11 cellular contexts compared by ENCODE assay signal in genomic region chr19:1098177-1099051, GRCh38. TPM values are rescaled to one million over a fixed set of nuclear protein-coding genes. Genes with fewer than 3 reads are reported as not detected.
A peak's percentile ranks its signal among the peaks of the same experiment; 100 is the strongest.
DNase-seq lines count a peak whose midpoint lies in the region; ATAC-seq and TF ChIP-seq lines count a peak whose summit lies in the region.
"Had no signal": no experiment of that assay in that cellular context is flagged by ENCODE, and none has a peak within 500 bp of the region (broad histone marks: within the 10 kb centered on the region; RNA-seq: fewer than 3 reads in every experiment).

No MANE protein-coding gene starts in this region.

- CTCF ChIA-PET in activated naive CD4-positive, alpha-beta T cell treated with anti-CD3 and anti-CD28 coated beads, Interleukin-2, amount 10 ng/mL, durations not matched to agents 7 days and 5 days (lab: Charles Lee) = interaction anchor here (0.7 to 2.4 kb wide), 2 partner anchors 15 to 203 kb away, joined by 3 to 5 read pairs; no protein-coding TSS in a partner anchor

- H3K4me1 Mint-ChIP-seq in activated naive CD4-positive, alpha-beta T cell treated with anti-CD3 and anti-CD28 coated beads, Interleukin-2, amount 10 ng/mL, durations not matched to agents 7 days and 5 days = peaks cover 85% of the 10 kb centered on the region
- peaks cover 62% of the 10 kb centered on the region for H3K4me1 Mint-ChIP-seq in activated naive CD8-positive, alpha-beta T cell (ENCODE audit: low read depth)
- peaks cover 18% of the 10 kb centered on the region for H3K4me1 Mint-ChIP-seq in type B pancreatic cell (ENCODE audit: unreplicated experiment)

- TF ChIP-seq CTCF in right lobe of liver (IDR thresholded peaks at IDR 0.05) (no peak), type B pancreatic cell (conservative IDR thresholded peaks at IDR 0.05) (no peak)

- DNase-seq in activated naive CD4-positive, alpha-beta T cell treated with anti-CD3 and anti-CD28 coated beads, Interleukin-2, amount 10 ng/mL, durations not matched to agents 7 days and 5 days = no peak
- no peak for DNase-seq in activated naive CD4-positive, alpha-beta T cell treated with anti-CD3 and anti-CD28 coated beads, Interleukin-2, amount 50 U/mL, for 16 hours
- peak; percentile 79 to 95 (median 94) for DNase-seq in right lobe of liver
- DNase-seq in type B pancreatic cell (ENCODE audit: extremely low spot score, unreplicated experiment) = no peak
- DNase-seq in kidney tubule cell (ENCODE audit: low spot score) = no peak
- DNase-seq in NCI-H345 (lab: John Stamatoyannopoulos, UW) = no peak
- DNase-seq: activated CD8-positive, alpha-beta memory T cell treated with anti-CD3 and anti-CD28 coated beads for 24 hours; stimulated activated CD4-positive, alpha-beta T cell treated with anti-CD3 and anti-CD28 coated beads, Interleukin-2, amount 100 ng/mL, for 48 hours had no signal

- H3K4me3 Mint-ChIP-seq in activated naive CD4-positive, alpha-beta T cell treated with anti-CD3 and anti-CD28 coated beads, Interleukin-2, amount 10 ng/mL, durations not matched to agents 7 days and 5 days = no peak overlapping the region
- H3K4me3 Mint-ChIP-seq in activated naive CD8-positive, alpha-beta T cell = peak overlapping the region; percentile 7
- H3K4me3 Mint-ChIP-seq in type B pancreatic cell = peak overlapping the region; percentile 70
- H3K4me3 Mint-ChIP-seq: GM23338 had no signal

- H3K36me3 Mint-ChIP-seq in activated naive CD4-positive, alpha-beta T cell treated with anti-CD3 and anti-CD28 coated beads, Interleukin-2, amount 10 ng/mL, durations not matched to agents 7 days and 5 days = peaks cover 7% of the 10 kb centered on the region
- H3K36me3 Mint-ChIP-seq in activated naive CD8-positive, alpha-beta T cell = no peaks in the 10 kb centered on the region
- no peaks in the 10 kb centered on the region for H3K36me3 Mint-ChIP-seq in type B pancreatic cell

- intact Hi-C loops in right lobe of liver (cut with DNase I) = no loop called here

- peaks cover 1 to 60% (median 28%) of the 10 kb centered on the region in 4 donors for H3K4me1 ChIP-seq in right lobe of liver

- no peak for TF ChIP-seq POLR2A in right lobe of liver (IDR thresholded peaks at IDR 0.05)

- peak overlapping the region in 2 of 3 donors; percentile 2 to 21 for H3K4me3 ChIP-seq in right lobe of liver
- H3K4me3 ChIP-seq: GM23338 had no signal

- H3K9me3 ChIP-seq in right lobe of liver = no peaks in the 10 kb centered on the region

- no peaks in the 10 kb centered on the region for H3K27me3 Mint-ChIP-seq in activated naive CD4-positive, alpha-beta T cell treated with anti-CD3 and anti-CD28 coated beads, Interleukin-2, amount 10 ng/mL, durations not matched to agents 7 days and 5 days
- no peaks in the 10 kb centered on the region for H3K27me3 Mint-ChIP-seq in activated naive CD8-positive, alpha-beta T cell
- H3K27me3 Mint-ChIP-seq in type B pancreatic cell = no peaks in the 10 kb centered on the region

- ATAC-seq in right lobe of liver (peak; percentile 42 to 70 (median 62)), GM18907 (IDR thresholded peaks at IDR 0.05; ENCODE audit: unreplicated experiment) (no peak)
- ATAC-seq: GM23338 had no signal

- H3K27ac ChIP-seq in right lobe of liver = peak overlapping the region; percentile 76 to 92 (median 88)

- no peaks in the 10 kb centered on the region for H3K27me3 ChIP-seq in right lobe of liver

- no peaks in the 10 kb centered on the region for H3K36me3 ChIP-seq in right lobe of liver

- WGBS in right lobe of liver (ENCODE audit: insufficient coverage, low coverage, low lambda C conversion rate, missing lambda C conversion rate) = 21% methylated on average over 13 of the region's 15 CpGs

- H3K9me3 Mint-ChIP-seq in activated naive CD4-positive, alpha-beta T cell treated with anti-CD3 and anti-CD28 coated beads, Interleukin-2, amount 10 ng/mL, durations not matched to agents 7 days and 5 days = peaks cover 11% of the 10 kb centered on the region
- H3K9me3 Mint-ChIP-seq in activated naive CD8-positive, alpha-beta T cell (ENCODE audit: low read depth) = no peaks in the 10 kb centered on the region
- H3K9me3 Mint-ChIP-seq in type B pancreatic cell = no peaks in the 10 kb centered on the region
- H3K9me3 Mint-ChIP-seq: GM23338 had no signal

- peak overlapping the region; percentile 75 for H3K27ac Mint-ChIP-seq in activated naive CD4-positive, alpha-beta T cell treated with anti-CD3 and anti-CD28 coated beads, Interleukin-2, amount 10 ng/mL, durations not matched to agents 7 days and 5 days
- peak overlapping the region; percentile 80 for H3K27ac Mint-ChIP-seq in activated naive CD8-positive, alpha-beta T cell
- H3K27ac Mint-ChIP-seq in type B pancreatic cell = peak overlapping the region; percentile 91

RNA-seq across cellular contexts. Expression of gene POLR2E, which starts 3.2 kb away (rescaled TPM):
- total RNA-seq in right lobe of liver = 100 to 1,000 TPM; 112 to 256 (median 131) TPM
- 171 and 181 TPM in 2 replicates for total RNA-seq in type B pancreatic cell (ENCODE audit: low replicate concordance)

RNA-seq across cellular contexts. Expression of gene GPX4, which starts 5.4 kb away (rescaled TPM):
- 100 to 1,000 TPM; 204 to 389 (median 212) TPM for total RNA-seq in right lobe of liver
- 174 and 204 TPM in 2 replicates for total RNA-seq in type B pancreatic cell (ENCODE audit: low replicate concordance)

RNA-seq across cellular contexts. Expression of gene ARHGAP45, which starts 31.4 kb away (rescaled TPM):
- total RNA-seq in right lobe of liver (1 to 10 TPM; 4.2 to 10.0 (median 7.3) TPM), type B pancreatic cell (ENCODE audit: low replicate concordance) (2.6 and 4.5 TPM in 2 replicates)

RNA-seq across cellular contexts. Expression of gene ABCA7, which starts 58.5 kb away (rescaled TPM):
- 10 to 100 TPM in 3 of 6 experiments, 1 to 10 TPM in 3; 4.8 to 14.6 (median 9.1) TPM for total RNA-seq in right lobe of liver
- total RNA-seq in type B pancreatic cell (ENCODE audit: low replicate concordance) = 23.9 and 26.1 TPM in 2 replicates

Comparison
In these comparisons a context has a peak if more than half of its experiments do, and no peak if none do; other contexts are left out.
1. DNase-seq: peak in right lobe of liver (3 of 3); none in activated naive CD4-positive, alpha-beta T cell treated with anti-CD3 and anti-CD28 coated beads, Interleukin-2, amount 10 ng/mL, durations not matched to agents 7 days and 5 days (single experiment), activated naive CD4-positive, alpha-beta T cell treated with anti-CD3 and anti-CD28 coated beads, Interleukin-2, amount 50 U/mL, for 16 hours (single experiment), type B pancreatic cell (single experiment), kidney tubule cell (single experiment) and NCI-H345 (single experiment).
2. Peak in every context shown above with its lines, with median percentiles within 50 percentile points of each other: H3K27ac Mint-ChIP-seq.